In the genomic region with DNA sequence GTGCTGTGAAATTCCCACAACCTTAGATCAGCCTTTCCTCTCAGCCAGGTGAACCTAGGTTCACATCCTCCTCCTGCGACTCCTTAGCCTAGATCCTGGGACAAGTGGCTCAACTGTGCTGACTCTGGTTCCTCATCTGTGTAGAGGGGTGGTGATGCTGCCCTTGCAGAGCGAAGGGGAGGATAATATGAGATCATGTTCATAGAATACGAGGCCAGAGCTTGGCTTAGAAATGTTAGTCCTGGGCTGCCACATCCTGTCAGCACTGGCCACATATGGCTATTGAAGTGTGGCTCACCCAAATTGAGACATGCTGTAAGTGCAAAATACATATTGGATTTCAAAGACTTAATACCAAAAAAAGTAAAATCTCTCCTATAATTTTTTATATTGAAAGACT, we compare ENCODE assay signal across 16 cellular contexts. TPM values are rescaled to one million over a fixed set of nuclear protein-coding genes. Genes with fewer than 3 reads are reported as not detected.
DNase-seq lines count a peak whose midpoint lies in the region; ATAC-seq and TF ChIP-seq lines count a peak whose summit lies in the region.
"Had no signal": no experiment of that assay in that cellular context is flagged by ENCODE, and none has a peak within 500 bp of the region (broad histone marks: within the 10 kb centered on the region; RNA-seq: fewer than 3 reads in every experiment).

No MANE protein-coding gene starts in this region.

- H2BK5ac ChIP-seq in mesenchymal stem cell (ENCODE audit: low read depth, low read length, poor library complexity, severe bottlenecking): no peak overlapping the region

- no peak overlapping the region for H3K4me3 ChIP-seq in RWPE2 (ENCODE audit: severe bottlenecking)
- no peak overlapping the region for H3K4me3 ChIP-seq in mesenchymal stem cell (ENCODE audit: insufficient read depth in 1 of 2, low read depth in 1 of 2, low read length in 2 of 2)
- no peak overlapping the region for H3K4me3 ChIP-seq in spleen
- H3K4me3 ChIP-seq in osteoblast (ENCODE audit: insufficient read depth, low read length): no peak overlapping the region
- H3K4me3 ChIP-seq in GM23338: no peak overlapping the region
- H3K4me3 ChIP-seq in endodermal cell (ENCODE audit: low read length): no peak overlapping the region

- H3K27ac ChIP-seq in RWPE2 (ENCODE audit: poor library complexity, severe bottlenecking) (no peak overlapping the region), mesenchymal stem cell (ENCODE audit: low read length, poor library complexity, severe bottlenecking) (no peak overlapping the region), spleen (peak overlapping the region in 1 of 8 donors; percentile 11), osteoblast (ENCODE audit: low read depth, low read length) (no peak overlapping the region), GM23338 (ENCODE audit: low read depth) (no peak overlapping the region), endodermal cell (ENCODE audit: low read depth, low read length) (no peak overlapping the region)
- H3K27ac ChIP-seq: 22Rv1, HL-60 had no signal

- H2BK15ac ChIP-seq in mesenchymal stem cell (ENCODE audit: low read depth, poor library complexity, severe bottlenecking): peak overlapping the region; percentile 26

- peak; percentile 37 for DNase-seq in activated CD8-positive, alpha-beta T cell treated with anti-CD3 and anti-CD28 coated beads, Interleukin-2, amount 10 ng/mL, durations not matched to agents 7 days and 5 days
- no peak for DNase-seq in activated CD8-positive, alpha-beta T cell treated with anti-CD3 and anti-CD28 coated beads for 36 hours
- DNase-seq in RWPE2 (ENCODE audit: low spot score) (peak; percentile 4), mesenchymal stem cell (no peak), spleen (peak; percentile 16), osteoblast (ENCODE audit: insufficient read length, low spot score, missing footprints) (no peak), GM23338 (ENCODE audit: low spot score) (no peak), endodermal cell (no peak)
- DNase-seq: CD8-positive, alpha-beta T cell; COR-L47; DND-41; GDM1 had no signal

- H2AFZ ChIP-seq in mesenchymal stem cell (ENCODE audit: low read depth, low read length): no peak overlapping the region
- H2AFZ ChIP-seq in osteoblast (ENCODE audit: low read length): no peak overlapping the region
- no peak overlapping the region for H2AFZ ChIP-seq in GM23338

- no peak for TF ChIP-seq CTCF in activated CD8-positive, alpha-beta T cell treated with anti-CD3 and anti-CD28 coated beads for 36 hours (IDR thresholded peaks at IDR 0.05)
- TF ChIP-seq CTCF in RWPE2 (IDR thresholded peaks at IDR 0.05; ENCODE audit: poor library complexity, severe bottlenecking): no peak
- TF ChIP-seq CTCF in spleen (IDR thresholded peaks at IDR 0.05 in 8 of 11, conservative IDR thresholded peaks at IDR 0.05 in 3 of 11): no peak
- TF ChIP-seq CTCF in osteoblast (IDR thresholded peaks at IDR 0.05; ENCODE audit: extremely low read depth, low read depth, low read length): no peak
- no peak for TF ChIP-seq CTCF in GM23338 (conservative IDR thresholded peaks at IDR 0.05; ENCODE audit: low read depth in 2 of 2)
- no peak for TF ChIP-seq CTCF in endodermal cell (conservative IDR thresholded peaks at IDR 0.05)

- no peak overlapping the region for H3K4me2 ChIP-seq in mesenchymal stem cell (ENCODE audit: low read length, poor library complexity, severe bottlenecking)
- H3K4me2 ChIP-seq in osteoblast (ENCODE audit: insufficient read depth, low read length): no peak overlapping the region
- H3K4me2 ChIP-seq in GM23338: no peak overlapping the region

- H3F3A ChIP-seq in GM23338 (replicated peaks; ENCODE audit: low read depth): no peaks in the 10 kb centered on the region

- H3K27me3 Mint-ChIP-seq in activated CD8-positive, alpha-beta T cell treated with anti-CD3 and anti-CD28 coated beads, Interleukin-2, amount 10 ng/mL, durations not matched to agents 7 days and 5 days (ENCODE audit: low read depth): no peaks in the 10 kb centered on the region
- H3K27me3 Mint-ChIP-seq in activated CD8-positive, alpha-beta T cell treated with anti-CD3 and anti-CD28 coated beads for 36 hours: no peaks in the 10 kb centered on the region
- H3K27me3 Mint-ChIP-seq in GM23338 (ENCODE audit: insufficient read depth, low read depth, poor library complexity): peaks cover 3% of the 10 kb centered on the region
- no peaks in the 10 kb centered on the region for H3K27me3 Mint-ChIP-seq in endodermal cell (ENCODE audit: insufficient read depth)

- WGBS in mesenchymal stem cell: 93% methylated on average over 3 of the region's 3 CpGs
- 62 to 77% (median 69%) methylated on average over 3 of the region's 3 CpGs for WGBS in spleen, 5 donors
- WGBS in endodermal cell (ENCODE audit: insufficient coverage in 1 of 2, insufficient read length in 1 of 2), 2 experiments: 91 to 97% methylated on average over 1 to 3 of the region's 3 CpGs

- TF ChIP-seq POLR2A in spleen (IDR thresholded peaks at IDR 0.05): no peak

- H3K27me3 ChIP-seq in RWPE2 (ENCODE audit: insufficient read depth, poor library complexity, severe bottlenecking) (no peaks in the 10 kb centered on the region), mesenchymal stem cell (ENCODE audit: control insufficient read depth in 1 of 2, insufficient read depth in 1 of 2, low read length in 2 of 2) (no peaks in the 10 kb centered on the region), spleen (replicated peaks in 1 of 7) (no peaks in the 10 kb centered on the region), osteoblast (ENCODE audit: insufficient read depth, low read length) (no peaks in the 10 kb centered on the region), GM23338 (ENCODE audit: insufficient read depth) (no peaks in the 10 kb centered on the region), endodermal cell (ENCODE audit: control insufficient read depth, insufficient read depth, low read length, poor library complexity, severe bottlenecking) (no peaks in the 10 kb centered on the region)

- no peaks in the 10 kb centered on the region for H3K36me3 ChIP-seq in RWPE2 (ENCODE audit: low read depth)
- peaks cover 0 to 4% of the 10 kb centered on the region in 2 experiments for H3K36me3 ChIP-seq in mesenchymal stem cell (ENCODE audit: control insufficient read depth in 1 of 2, insufficient read depth in 2 of 2, low read depth in 1 of 2, low read length in 2 of 2)
- H3K36me3 ChIP-seq in spleen: no peaks in the 10 kb centered on the region
- no peaks in the 10 kb centered on the region for H3K36me3 ChIP-seq in osteoblast (ENCODE audit: insufficient read depth, low read length)
- no peaks in the 10 kb centered on the region for H3K36me3 ChIP-seq in GM23338 (ENCODE audit: insufficient read depth)
- H3K36me3 ChIP-seq in endodermal cell (ENCODE audit: control insufficient read depth, insufficient read depth, low read length): no peaks in the 10 kb centered on the region

- peak overlapping the region; percentile 27 to 60 for H2BK12ac ChIP-seq in mesenchymal stem cell (ENCODE audit: low read length in 2 of 2)

- H3K23ac ChIP-seq in mesenchymal stem cell (ENCODE audit: low read length in 2 of 2): no peak overlapping the region

- H3K18ac ChIP-seq in mesenchymal stem cell (ENCODE audit: low read depth in 1 of 2, low read length in 2 of 2): peak overlapping the region in 1 of 2 experiments; percentile 37

- H2BK120ac ChIP-seq in mesenchymal stem cell (ENCODE audit: low read depth, low read length): no peak overlapping the region

- H3K27ac Mint-ChIP-seq in activated CD8-positive, alpha-beta T cell treated with anti-CD3 and anti-CD28 coated beads, Interleukin-2, amount 10 ng/mL, durations not matched to agents 7 days and 5 days: no peak overlapping the region
- H3K27ac Mint-ChIP-seq in activated CD8-positive, alpha-beta T cell treated with anti-CD3 and anti-CD28 coated beads for 36 hours: no peak overlapping the region
- H3K27ac Mint-ChIP-seq in GM23338 (no peak overlapping the region), endodermal cell (no peak overlapping the region)
- H3K27ac Mint-ChIP-seq: CD8-positive, alpha-beta T cell had no signal

- H3K4me1 ChIP-seq in RWPE2 (ENCODE audit: insufficient read depth, poor library complexity, severe bottlenecking) (peaks cover 10% of the 10 kb centered on the region), mesenchymal stem cell (ENCODE audit: control insufficient read depth, insufficient read depth, low read depth, low read length) (peaks cover 19% of the 10 kb centered on the region), spleen (peaks cover 20 to 84% (median 60%) of the 10 kb centered on the region in 6 donors), osteoblast (ENCODE audit: insufficient read depth, low read length) (peaks cover 26% of the 10 kb centered on the region), GM23338 (ENCODE audit: insufficient read depth) (no peaks in the 10 kb centered on the region), endodermal cell (ENCODE audit: control insufficient read depth, insufficient read depth, low read length) (peaks cover 35% of the 10 kb centered on the region)

- peak; percentile 42 for ATAC-seq in activated CD8-positive, alpha-beta T cell treated with anti-CD3 and anti-CD28 coated beads, Interleukin-2, amount 10 ng/mL, durations not matched to agents 7 days and 5 days
- ATAC-seq in activated CD8-positive, alpha-beta T cell treated with anti-CD3 and anti-CD28 coated beads for 36 hours: no peak
- ATAC-seq in RWPE2 (ENCODE audit: low read depth) (no peak), GM23338 (no peak)
- ATAC-seq: CD8-positive, alpha-beta T cell; HCT116 had no signal

- CTCF ChIA-PET in activated CD8-positive, alpha-beta T cell treated with anti-CD3 and anti-CD28 coated beads, Interleukin-2, amount 10 ng/mL, durations not matched to agents 7 days and 5 days (lab: Charles Lee): no interaction called here
- CTCF ChIA-PET in activated CD8-positive, alpha-beta T cell treated with anti-CD3 and anti-CD28 coated beads for 36 hours (lab: Charles Lee): no interaction called here

- no peak overlapping the region for H2AK5ac ChIP-seq in mesenchymal stem cell (ENCODE audit: low read length, severe bottlenecking)

- H3K79me2 ChIP-seq in osteoblast (ENCODE audit: insufficient read depth, low read length) (no peaks in the 10 kb centered on the region), GM23338 (replicated peaks; ENCODE audit: insufficient read depth) (no peaks in the 10 kb centered on the region)

- H4K20me1 ChIP-seq in osteoblast (ENCODE audit: insufficient read depth, low read length) (no peaks in the 10 kb centered on the region), GM23338 (replicated peaks; ENCODE audit: insufficient read depth) (no peaks in the 10 kb centered on the region)

- H3K36me3 Mint-ChIP-seq in activated CD8-positive, alpha-beta T cell treated with anti-CD3 and anti-CD28 coated beads, Interleukin-2, amount 10 ng/mL, durations not matched to agents 7 days and 5 days (ENCODE audit: low read depth): no peaks in the 10 kb centered on the region
- H3K36me3 Mint-ChIP-seq in activated CD8-positive, alpha-beta T cell treated with anti-CD3 and anti-CD28 coated beads for 36 hours (ENCODE audit: low read depth): no peaks in the 10 kb centered on the region
- H3K36me3 Mint-ChIP-seq in GM23338 (ENCODE audit: low read depth) (no peaks in the 10 kb centered on the region), endodermal cell (ENCODE audit: low read depth) (no peaks in the 10 kb centered on the region)
- H3K36me3 Mint-ChIP-seq: CD14-positive monocyte; CD8-positive, alpha-beta T cell had no signal

- H4K91ac ChIP-seq in mesenchymal stem cell (ENCODE audit: low read length): peak overlapping the region; percentile 55

- peak overlapping the region; percentile 35 for H4K8ac ChIP-seq in mesenchymal stem cell (ENCODE audit: low read length)

- peak overlapping the region in 1 of 2 experiments; percentile 17 for H3K4ac ChIP-seq in mesenchymal stem cell (ENCODE audit: low read depth in 1 of 2, low read length in 2 of 2)

- H3K4me1 Mint-ChIP-seq in activated CD8-positive, alpha-beta T cell treated with anti-CD3 and anti-CD28 coated beads, Interleukin-2, amount 10 ng/mL, durations not matched to agents 7 days and 5 days (ENCODE audit: low read depth): peaks cover 20% of the 10 kb centered on the region
- H3K4me1 Mint-ChIP-seq in activated CD8-positive, alpha-beta T cell treated with anti-CD3 and anti-CD28 coated beads for 36 hours (ENCODE audit: low read depth): no peaks in the 10 kb centered on the region
- H3K4me1 Mint-ChIP-seq in GM23338 (peaks cover 9% of the 10 kb centered on the region), endodermal cell (peaks cover 50% of the 10 kb centered on the region)

- POLR2A ChIA-PET in activated CD8-positive, alpha-beta T cell treated with anti-CD3 and anti-CD28 coated beads, Interleukin-2, amount 10 ng/mL, durations not matched to agents 7 days and 5 days (lab: Charles Lee): no interaction called here
- POLR2A ChIA-PET in activated CD8-positive, alpha-beta T cell treated with anti-CD3 and anti-CD28 coated beads for 36 hours (lab: Charles Lee): no interaction called here

- H3K79me1 ChIP-seq in mesenchymal stem cell (replicated peaks; ENCODE audit: low read length, poor library complexity, severe bottlenecking): peaks cover 1% of the 10 kb centered on the region

- intact Hi-C loops in activated CD8-positive, alpha-beta T cell treated with anti-CD3 and anti-CD28 coated beads for 36 hours (cut with micrococcal nuclease): no loop called here
- intact Hi-C loops in spleen (cut with DNase I; ENCODE audit: low total_unique reads): no loop called here

- H3K14ac ChIP-seq in mesenchymal stem cell (ENCODE audit: low read length in 2 of 2): peak overlapping the region in 1 of 2 experiments; percentile 19

- H3K9me3 ChIP-seq in RWPE2 (ENCODE audit: severe bottlenecking) (no peaks in the 10 kb centered on the region), mesenchymal stem cell (ENCODE audit: control insufficient read depth, low read length) (no peaks in the 10 kb centered on the region), spleen (no peaks in the 10 kb centered on the region), osteoblast (ENCODE audit: low read depth, low read length) (no peaks in the 10 kb centered on the region), endodermal cell (ENCODE audit: control insufficient read depth, low read length) (no peaks in the 10 kb centered on the region)

- H3K9me2 ChIP-seq in GM23338 (ENCODE audit: insufficient read depth): no peaks in the 10 kb centered on the region

- H3K4me3 Mint-ChIP-seq in activated CD8-positive, alpha-beta T cell treated with anti-CD3 and anti-CD28 coated beads, Interleukin-2, amount 10 ng/mL, durations not matched to agents 7 days and 5 days: no peak overlapping the region
- no peak overlapping the region for H3K4me3 Mint-ChIP-seq in activated CD8-positive, alpha-beta T cell treated with anti-CD3 and anti-CD28 coated beads for 36 hours
- no peak overlapping the region for H3K4me3 Mint-ChIP-seq in GM23338
- H3K4me3 Mint-ChIP-seq in endodermal cell: no peak overlapping the region
- H3K4me3 Mint-ChIP-seq: CD8-positive, alpha-beta T cell had no signal

- H3K9me3 Mint-ChIP-seq in activated CD8-positive, alpha-beta T cell treated with anti-CD3 and anti-CD28 coated beads, Interleukin-2, amount 10 ng/mL, durations not matched to agents 7 days and 5 days (ENCODE audit: insufficient read depth): no peaks in the 10 kb centered on the region
- no peaks in the 10 kb centered on the region for H3K9me3 Mint-ChIP-seq in activated CD8-positive, alpha-beta T cell treated with anti-CD3 and anti-CD28 coated beads for 36 hours
- H3K9me3 Mint-ChIP-seq in GM23338 (no peaks in the 10 kb centered on the region), endodermal cell (no peaks in the 10 kb centered on the region)
- H3K9me3 Mint-ChIP-seq: CD8-positive, alpha-beta T cell had no signal

- no peak overlapping the region for H3K9ac ChIP-seq in mesenchymal stem cell (ENCODE audit: low read length)
- H3K9ac ChIP-seq in endodermal cell (ENCODE audit: extremely low read depth, low read length, poor library complexity, severe bottlenecking): no peak overlapping the region

RNA-seq across cellular contexts. Expression of a gene that starts 46.8 kb away (rescaled TPM):
- 1 to 10 TPM; 2.4 to 2.7 TPM for total RNA-seq in activated CD8-positive, alpha-beta T cell treated with anti-CD3 and anti-CD28 coated beads, Interleukin-2, amount 10 ng/mL, durations not matched to agents 7 days and 5 days
- 1 to 10 TPM; 5.1 to 6.6 TPM for total RNA-seq in activated CD8-positive, alpha-beta T cell treated with anti-CD3 and anti-CD28 coated beads for 36 hours
- 51.0 TPM for polyA plus RNA-seq in mesenchymal stem cell (2013, experiment 1 of 2)
- 49.9 TPM for polyA plus RNA-seq in mesenchymal stem cell (2013, experiment 2 of 2)
- 10 to 100 TPM; 27.8 to 47.6 (median 41.4) TPM for total RNA-seq in spleen
- 10 to 100 TPM in 1 of 3 donors, 1 to 10 TPM in 2; 3.7 to 11.9 (median 3.8) TPM for polyA plus RNA-seq in spleen
- total RNA-seq in osteoblast: 91.3 and 107 TPM in 2 replicates
- 73.5 and 80.2 TPM in 2 replicates for total RNA-seq in GM23338 (2014; rRNA removed; shearing (Covaris generic))
- polyA plus RNA-seq in GM23338 (2016; fragmentation: Nextera tagmentation; extraction: Ambion mirVana): 10.6 and 11.0 TPM in 2 replicates
- total RNA-seq in endodermal cell: 10 to 100 TPM; 66.3 to 79.4 TPM
- polyA plus RNA-seq in endodermal cell (2013, experiment 1 of 2): 64.5 TPM
- polyA plus RNA-seq in endodermal cell (2013, experiment 2 of 2): 61.1 TPM
- polyA plus RNA-seq: CD14-positive monocyte had no signal

Comparison
In these comparisons a context has a peak if more than half of its experiments do, and no peak if none do; other contexts are left out.
1. DNase-seq: peak in activated CD8-positive, alpha-beta T cell treated with anti-CD3 and anti-CD28 coated beads, Interleukin-2, amount 10 ng/mL, durations not matched to agents 7 days and 5 days (single experiment), RWPE2 (single experiment) and spleen (single experiment); none in activated CD8-positive, alpha-beta T cell treated with anti-CD3 and anti-CD28 coated beads for 36 hours (single experiment), mesenchymal stem cell (single experiment), osteoblast (single experiment), GM23338 (single experiment) and endodermal cell (single experiment).